Comparison of ENCODE assay signal across 24 cellular contexts in genomic region chr4:15638418-15638817, GRCh38. TPM values are rescaled to one million over a fixed set of nuclear protein-coding genes. Genes with fewer than 3 reads are reported as not detected.
DNase-seq lines count a peak whose midpoint lies in the region; ATAC-seq, FAIRE-seq and TF ChIP-seq lines count a peak whose summit lies in the region.
"Had no signal": no experiment of that assay in that cellular context is flagged by ENCODE, and none has a peak within 500 bp of the region (broad histone marks: within the 10 kb centered on the region; RNA-seq: fewer than 3 reads in every experiment).

No MANE protein-coding gene starts in this region.

- TF ChIP-seq EP300 in K562 (IDR thresholded peaks at IDR 0.05; ENCODE audit: low read length), result no peak

- CTCF ChIA-PET in IMR-90 (lab: Yijun Ruan, JAX), result interaction anchor here (0.7 kb wide), 1 partner anchor 10 kb away, joined by 3 read pairs; no protein-coding TSS in a partner anchor
- CTCF ChIA-PET in K562 (lab: Yijun Ruan, JAX; ENCODE audit: low intra/inter-chr PET ratio), result no interaction called here

- POLR2A ChIA-PET in IMR-90 (lab: Charles Lee; ENCODE audit: unreplicated experiment), result no interaction called here
- POLR2A ChIA-PET in K562 (lab: Yijun Ruan, JAX), result no interaction called here

- H2BK5ac ChIP-seq in IMR-90 (ENCODE audit: low read depth, low read length, poor library complexity, severe bottlenecking), result no peak overlapping the region

- H3K9me3 ChIP-seq in IMR-90 (ENCODE audit: control insufficient read depth, insufficient read depth, low read length) (no peaks in the 10 kb centered on the region), K562 (replicated peaks; ENCODE audit: control insufficient read depth, insufficient read depth, low read depth, low read length) (no peaks in the 10 kb centered on the region)
- H3K9me3 ChIP-seq: BE2C had no signal

- H3K27me3 ChIP-seq in IMR-90 (ENCODE audit: control insufficient read depth, insufficient read depth, low read length), result no peaks in the 10 kb centered on the region
- no peaks in the 10 kb centered on the region for H3K27me3 ChIP-seq in K562 (ENCODE audit: control insufficient read depth in 2 of 2, insufficient read depth in 2 of 2, low read length in 2 of 2)
- H3K27me3 ChIP-seq: BE2C; BLaER1 treated with 17β-estradiol and CSF1 and Interleukin-3, amounts not matched to agents 10 nM and 100 nM had no signal

- H3K27ac ChIP-seq in IMR-90 (ENCODE audit: insufficient read depth, low read length) (no peak overlapping the region), K562 (ENCODE audit: extremely low read depth, low read depth, low read length) (no peak overlapping the region)
- H3K27ac ChIP-seq: 22Rv1; BLaER1 treated with 17β-estradiol and CSF1 and Interleukin-3, amounts not matched to agents 10 nM and 100 nM had no signal

- H3K27ac Mint-ChIP-seq in activated naive CD8-positive, alpha-beta T cell, result peak overlapping the region; percentile 8
- no peak overlapping the region for H3K27ac Mint-ChIP-seq in activated naive CD8-positive, alpha-beta T cell treated with anti-CD3 and anti-CD28 coated beads, Interleukin-2, amount 50 U/mL, for 24 hours
- H3K27ac Mint-ChIP-seq: CD4-positive, alpha-beta T cell; CD8-positive, alpha-beta memory T cell had no signal

- H3K36me3 Mint-ChIP-seq in activated naive CD8-positive, alpha-beta T cell, result peaks cover 10% of the 10 kb centered on the region
- peaks cover 30% of the 10 kb centered on the region for H3K36me3 Mint-ChIP-seq in activated naive CD8-positive, alpha-beta T cell treated with anti-CD3 and anti-CD28 coated beads, Interleukin-2, amount 50 U/mL, for 24 hours (ENCODE audit: low read depth)

- H4K8ac ChIP-seq in IMR-90 (ENCODE audit: low read depth in 2 of 2, low read length in 2 of 2), result no peak overlapping the region

- DNase-seq in activated naive CD8-positive, alpha-beta T cell treated with anti-CD3 and anti-CD28 coated beads, Interleukin-2, amount 50 U/mL, for 24 hours, result no peak
- no peak for DNase-seq in IMR-90
- no peak for DNase-seq in K562 (ENCODE audit: extremely low read depth in 1 of 4, low spot score in 3 of 4)
- DNase-seq in SHP77 (lab: John Stamatoyannopoulos, UW), result no peak
- DNase-seq: ACHN; AML-193; BE2C; CD4-positive, alpha-beta T cell; CD8-positive, alpha-beta memory T cell; DMS 273 treated with DMSO at 0.1 percent for 48 hours; DMS79; EL; GDM1; GOT3; H7; HCEC 1CT had no signal

- H3K9ac ChIP-seq in IMR-90 (ENCODE audit: low read depth, low read length) (no peak overlapping the region), K562 (ENCODE audit: insufficient read depth in 1 of 2, low read depth in 2 of 2, low read length in 2 of 2) (no peak overlapping the region)
- H3K9ac ChIP-seq: BLaER1 treated with 17β-estradiol and CSF1 and Interleukin-3, amounts not matched to agents 10 nM and 100 nM had no signal

- no CpG with 5 or more reads among the region's 6 CpGs for WGBS in IMR-90 (ENCODE audit: extremely low coverage in 2 of 2, insufficient read length in 1 of 2), 2 experiments
- WGBS in K562 (ENCODE audit: insufficient coverage, low coverage, missing lambda C conversion rate), result 86% methylated on average over 6 of the region's 6 CpGs

- intact Hi-C loops in IMR-90 (cut with micrococcal nuclease) (no loop called here), K562 (cut with micrococcal nuclease) (no loop called here)

- peaks cover 18 to 31% of the 10 kb centered on the region in 2 experiments for H3K79me1 ChIP-seq in IMR-90 (ENCODE audit: low read depth in 1 of 2, low read length in 2 of 2)

- H4K20me1 ChIP-seq in IMR-90 (ENCODE audit: insufficient read depth, low read length), result peaks cover 3% of the 10 kb centered on the region; the same call in 1 of the 2 replicates
- H4K20me1 ChIP-seq in K562 (replicated peaks; ENCODE audit: control insufficient read depth, insufficient read depth, low read length), result no peaks in the 10 kb centered on the region

- BruUV-seq in IMR-90 (replicated peaks; lab: Mats Ljungman, UMichigan) (no TSS peak), K562 (replicated peaks; lab: Mats Ljungman, UMichigan) (no TSS peak)

- no peak overlapping the region for H2BK120ac ChIP-seq in IMR-90 (ENCODE audit: low read depth, low read length)

- H3K4me1 Mint-ChIP-seq in activated naive CD8-positive, alpha-beta T cell (ENCODE audit: low read depth), result peaks cover 22% of the 10 kb centered on the region
- no peaks in the 10 kb centered on the region for H3K4me1 Mint-ChIP-seq in activated naive CD8-positive, alpha-beta T cell treated with anti-CD3 and anti-CD28 coated beads, Interleukin-2, amount 50 U/mL, for 24 hours

- H3K23ac ChIP-seq in IMR-90 (ENCODE audit: low read depth, low read length), result no peak overlapping the region

- H3K14ac ChIP-seq in IMR-90 (replicated peaks; ENCODE audit: low read depth, low read length), result no peak overlapping the region

- H2AK5ac ChIP-seq in IMR-90 (ENCODE audit: low read depth, low read length), result no peak overlapping the region

- no peak overlapping the region for H2BK15ac ChIP-seq in IMR-90 (ENCODE audit: low read depth, low read length)

- no peaks in the 10 kb centered on the region for H3K4me1 ChIP-seq in IMR-90 (ENCODE audit: control insufficient read depth, insufficient read depth, low read length)
- H3K4me1 ChIP-seq in K562 (replicated peaks in 1 of 2; ENCODE audit: control insufficient read depth in 2 of 2, insufficient read depth in 2 of 2, low read length in 2 of 2), result no peaks in the 10 kb centered on the region
- H3K4me1 ChIP-seq: BE2C had no signal

- no peak overlapping the region for H4K91ac ChIP-seq in IMR-90 (ENCODE audit: insufficient read depth, low read depth, low read length)

- FAIRE-seq in K562 (lab: Jason Lieb, UNC), result no peak
- FAIRE-seq: A204.1, D721Med, GM12878 had no signal

- H3K36me3 ChIP-seq in IMR-90 (ENCODE audit: control insufficient read depth, insufficient read depth, low read length) (peaks cover 32% of the 10 kb centered on the region), K562 (ENCODE audit: control insufficient read depth, insufficient read depth, low read length) (peaks cover 52% of the 10 kb centered on the region; the same call in 2 of the 3 replicates)

- H3K4ac ChIP-seq in IMR-90 (ENCODE audit: low read depth, low read length), result no peak overlapping the region

- H2BK20ac ChIP-seq in IMR-90 (ENCODE audit: low read depth, low read length), result no peak overlapping the region

- H2AFZ ChIP-seq in IMR-90 (replicated peaks; ENCODE audit: low read length, poor library complexity) (no peak overlapping the region), K562 (ENCODE audit: low read depth, low read length) (no peak overlapping the region)

- TF ChIP-seq RAD21 in IMR-90 (IDR thresholded peaks at IDR 0.05; ENCODE audit: low read length) (no peak), K562 (CRISPR knock-in tag; conservative IDR thresholded peaks at IDR 0.05 in 1 of 2, IDR thresholded peaks at IDR 0.05 in 1 of 2) (no peak)

- H3K4me2 ChIP-seq in IMR-90 (ENCODE audit: low read depth, low read length) (no peak overlapping the region), K562 (ENCODE audit: insufficient read depth, low read length) (no peak overlapping the region)
- H3K4me2 ChIP-seq: BLaER1 treated with 17β-estradiol and CSF1 and Interleukin-3, amounts not matched to agents 10 nM and 100 nM had no signal

- ATAC-seq in activated naive CD8-positive, alpha-beta T cell treated with anti-CD3 and anti-CD28 coated beads, Interleukin-2, amount 50 U/mL, for 24 hours, result no peak
- ATAC-seq in IMR-90 (ENCODE audit: low read depth) (no peak), K562 (no peak), GM18870 (IDR thresholded peaks at IDR 0.05; ENCODE audit: unreplicated experiment) (no peak)
- ATAC-seq: GM12878 had no signal

- H4K5ac ChIP-seq in IMR-90 (ENCODE audit: low read depth, low read length), result no peak overlapping the region

- dilution Hi-C loops in IMR-90 (cut with HindIII; ENCODE audit: low sequenced_read_pairs, unreplicated experiment), result no loop called here

- H3K56ac ChIP-seq in IMR-90 (ENCODE audit: extremely low read depth, insufficient read depth, low read length), result no peak overlapping the region

- no peak for TF ChIP-seq POLR2A in IMR-90 (IDR thresholded peaks at IDR 0.05; ENCODE audit: low read depth, low read length)
- no peak for TF ChIP-seq POLR2A in K562 (conservative IDR thresholded peaks at IDR 0.05)

- TF ChIP-seq CTCF in IMR-90 (conservative IDR thresholded peaks at IDR 0.05; ENCODE audit: low read depth, low read length), result no peak
- TF ChIP-seq CTCF in K562 (IDR thresholded peaks at IDR 0.05 in 2 of 3, conservative IDR thresholded peaks at IDR 0.05 in 1 of 3; ENCODE audit: insufficient read depth in 2 of 3, low read depth in 1 of 3, low read length in 3 of 3), result no peak

- no peaks in the 10 kb centered on the region for H3K9me3 Mint-ChIP-seq in activated naive CD8-positive, alpha-beta T cell (ENCODE audit: low read depth)
- H3K9me3 Mint-ChIP-seq in activated naive CD8-positive, alpha-beta T cell treated with anti-CD3 and anti-CD28 coated beads, Interleukin-2, amount 50 U/mL, for 24 hours, result no peaks in the 10 kb centered on the region
- H3K9me3 Mint-ChIP-seq: CD4-positive, alpha-beta T cell; CD8-positive, alpha-beta memory T cell had no signal

- H3K27me3 Mint-ChIP-seq in activated naive CD8-positive, alpha-beta T cell, result no peaks in the 10 kb centered on the region
- H3K27me3 Mint-ChIP-seq in activated naive CD8-positive, alpha-beta T cell treated with anti-CD3 and anti-CD28 coated beads, Interleukin-2, amount 50 U/mL, for 24 hours, result no peaks in the 10 kb centered on the region
- H3K27me3 Mint-ChIP-seq: CD4-positive, alpha-beta T cell; CD8-positive, alpha-beta memory T cell had no signal

- in situ Hi-C loops in IMR-90 (cut with MboI; ENCODE audit: low sequenced_read_pairs) (no loop called here), K562 (cut with MboI) (no loop called here)

- H3K4me3 ChIP-seq in IMR-90 (ENCODE audit: insufficient read depth, low read depth, low read length) (no peak overlapping the region), K562 (no peak overlapping the region)
- H3K4me3 ChIP-seq: BLaER1 treated with 17β-estradiol and CSF1 and Interleukin-3, amounts not matched to agents 10 nM and 100 nM; GM12878 had no signal

- no peaks in the 10 kb centered on the region; the same call in 1 of the 2 replicates for H3K9me1 ChIP-seq in IMR-90 (ENCODE audit: insufficient read depth, low read length)
- no peaks in the 10 kb centered on the region for H3K9me1 ChIP-seq in K562 (ENCODE audit: control insufficient read depth, insufficient read depth, low read length)

- H3K4me3 Mint-ChIP-seq in activated naive CD8-positive, alpha-beta T cell, result no peak overlapping the region
- no peak overlapping the region for H3K4me3 Mint-ChIP-seq in activated naive CD8-positive, alpha-beta T cell treated with anti-CD3 and anti-CD28 coated beads, Interleukin-2, amount 50 U/mL, for 24 hours
- H3K4me3 Mint-ChIP-seq: CD14-positive monocyte; CD4-positive, alpha-beta T cell; CD8-positive, alpha-beta memory T cell had no signal

- H3K18ac ChIP-seq in IMR-90 (ENCODE audit: low read depth, low read length), result no peak overlapping the region

- H2AK9ac ChIP-seq in IMR-90 (replicated peaks; ENCODE audit: low read depth, low read length, poor library complexity), result no peak overlapping the region

- H3K79me2 ChIP-seq in K562 (ENCODE audit: control insufficient read depth, insufficient read depth, low read length), result peaks cover 9% of the 10 kb centered on the region; the same call in 2 of the 3 replicates

RNA-seq across cellular contexts. Expression of gene FBXL5, which starts 16.7 kb away (rescaled TPM):
- 62.6 and 91.9 TPM in 2 replicates for total RNA-seq in IMR-90 (2012; rRNA removed)
- polyA plus RNA-seq in IMR-90 (2012; rRNA removed), result 18.6 and 20.3 TPM in 2 replicates
- 4.1 and 4.9 TPM in 2 replicates for polyA plus RNA-seq in IMR-90 (2012; cell fraction: cytosol; rRNA removed)
- polyA plus RNA-seq in IMR-90 (2012; cell fraction: nucleus; rRNA removed; ENCODE audit: low replicate concordance), result 2.4 and 21.9 TPM in 2 replicates
- 35.4 and 67.8 TPM in 2 replicates for total RNA-seq in K562 (2011; cell fraction: chromatin; rRNA removed; ENCODE audit: low replicate concordance)
- total RNA-seq in K562 (2011; cell fraction: nucleolus; rRNA removed), result 35.7 and 50.1 TPM in 2 replicates
- total RNA-seq in K562 (2011; cell fraction: nucleoplasm; rRNA removed), result 48.0 and 50.8 TPM in 2 replicates
- total RNA-seq in K562 (2014; rRNA removed), result 32.1 and 37.9 TPM in 2 replicates
- 25.3 and 27.9 TPM in 2 replicates for total RNA-seq in K562 (2014; rRNA removed; fragmentation: Illumina TruSeq; extraction: Trizol)
- 29.0 and 35.2 TPM in 2 replicates for total RNA-seq in K562 (2015; rRNA removed; fragmentation: Illumina TruSeq; extraction: Trizol)
- 22.1 and 23.5 TPM in 2 replicates for total RNA-seq in K562 (2021)
- 24.3 and 26.5 TPM in 2 replicates for polyA plus RNA-seq in K562 (2011; rRNA removed)
- 10.0 and 12.9 TPM in 2 replicates for polyA plus RNA-seq in K562 (2011; cell fraction: cytosol; rRNA removed)
- polyA plus RNA-seq in K562 (2011; cell fraction: nucleus; rRNA removed), result 25.4 and 27.0 TPM in 2 replicates
- 16.8 and 33.6 TPM in 2 replicates for polyA plus RNA-seq in K562 (2012)
- polyA plus RNA-seq in K562 (2014; fragmentation: Illumina TruSeq; extraction: Trizol), result 13.2 and 15.9 TPM in 2 replicates
- 10 to 100 TPM in 1 of 2 experiments, 1 to 10 TPM in 1; 6.0 to 10.8 TPM for polyA plus RNA-seq in K562 (2014; fragmentation: Nextera tagmentation; extraction: Ambion mirVana)
- 15.5 and 28.9 TPM in 2 replicates for polyA plus RNA-seq in K562 (2014; rRNA removed)
- polyA minus RNA-seq in K562 (2011; rRNA and poly(A)+ RNA removed), result 37.8 and 49.9 TPM in 2 replicates
- polyA minus RNA-seq in K562 (2011; cell fraction: cytosol; rRNA and poly(A)+ RNA removed), result 11.3 and 16.2 TPM in 2 replicates
- polyA minus RNA-seq in K562 (2011; cell fraction: nucleus; rRNA and poly(A)+ RNA removed), result 46.7 and 68.4 TPM in 2 replicates

RNA-seq across cellular contexts. Expression of gene FAM200B, which starts 43.2 kb away (rescaled TPM):
- 16.7 and 20.6 TPM in 2 replicates for total RNA-seq in IMR-90 (2012; rRNA removed)
- 17.3 and 18.5 TPM in 2 replicates for polyA plus RNA-seq in IMR-90 (2012; rRNA removed)
- 14.6 and 28.6 TPM in 2 replicates for polyA plus RNA-seq in IMR-90 (2012; cell fraction: cytosol; rRNA removed)
- polyA plus RNA-seq in IMR-90 (2012; cell fraction: nucleus; rRNA removed; ENCODE audit: low replicate concordance), result 5.2 and 23.8 TPM in 2 replicates
- total RNA-seq in K562 (2011; cell fraction: chromatin; rRNA removed; ENCODE audit: low replicate concordance), result 8.1 and 22.4 TPM in 2 replicates
- total RNA-seq in K562 (2011; cell fraction: nucleolus; rRNA removed), result 4.8 and 5.4 TPM in 2 replicates
- total RNA-seq in K562 (2011; cell fraction: nucleoplasm; rRNA removed), result 8.8 and 11.5 TPM in 2 replicates
- 17.4 and 21.3 TPM in 2 replicates for total RNA-seq in K562 (2014; rRNA removed)
- total RNA-seq in K562 (2014; rRNA removed; fragmentation: Illumina TruSeq; extraction: Trizol), result 25.5 and 31.8 TPM in 2 replicates
- 33.4 and 36.3 TPM in 2 replicates for total RNA-seq in K562 (2015; rRNA removed; fragmentation: Illumina TruSeq; extraction: Trizol)
- total RNA-seq in K562 (2021), result 23.2 and 25.4 TPM in 2 replicates
- 21.9 and 22.6 TPM in 2 replicates for polyA plus RNA-seq in K562 (2011; rRNA removed)
- polyA plus RNA-seq in K562 (2011; cell fraction: cytosol; rRNA removed), result 5.5 and 12.1 TPM in 2 replicates
- 25.6 and 39.2 TPM in 2 replicates for polyA plus RNA-seq in K562 (2011; cell fraction: nucleus; rRNA removed)
- polyA plus RNA-seq in K562 (2012), result 44.3 and 49.2 TPM in 2 replicates
- 39.1 and 48.0 TPM in 2 replicates for polyA plus RNA-seq in K562 (2014; fragmentation: Illumina TruSeq; extraction: Trizol)
- polyA plus RNA-seq in K562 (2014; fragmentation: Nextera tagmentation; extraction: Ambion mirVana), result 10 to 100 TPM; 23.2 to 27.6 TPM
- polyA plus RNA-seq in K562 (2014; rRNA removed), result 23.3 and 30.3 TPM in 2 replicates
- 12.2 and 17.3 TPM in 2 replicates for polyA minus RNA-seq in K562 (2011; rRNA and poly(A)+ RNA removed)
- 5.6 and 8.2 TPM in 2 replicates for polyA minus RNA-seq in K562 (2011; cell fraction: cytosol; rRNA and poly(A)+ RNA removed)
- 14.4 and 34.0 TPM in 2 replicates for polyA minus RNA-seq in K562 (2011; cell fraction: nucleus; rRNA and poly(A)+ RNA removed)
